19 cellular contexts compared by ENCODE assay signal in genomic region chr3:119436977-119437376, GRCh38. TPM values are rescaled to one million over a fixed set of nuclear protein-coding genes. Genes with fewer than 3 reads are reported as not detected.
DNase-seq lines count a peak whose midpoint lies in the region; ATAC-seq and TF ChIP-seq lines count a peak whose summit lies in the region.
"Had no signal": no experiment of that assay in that cellular context is flagged by ENCODE, and none has a peak within 500 bp of the region (broad histone marks: within the 10 kb centered on the region; RNA-seq: fewer than 3 reads in every experiment).

No MANE protein-coding gene starts in this region.

- no peaks in the 10 kb centered on the region for H3K9me3 Mint-ChIP-seq in activated CD4-positive, alpha-beta T cell treated with anti-CD3 and anti-CD28 coated beads, Interleukin-2, amount 10 ng/mL, durations not matched to agents 24 days and 14 days
- no peaks in the 10 kb centered on the region for H3K9me3 Mint-ChIP-seq in central memory CD8-positive, alpha-beta T cell
- H3K9me3 Mint-ChIP-seq: CD8-positive, alpha-beta T cell had no signal

- intact Hi-C loops in activated CD4-positive, alpha-beta T cell treated with anti-CD3 and anti-CD28 coated beads, Interleukin-2, amount 10 ng/mL, durations not matched to agents 24 days and 14 days (cut with micrococcal nuclease) = no loop called here
- intact Hi-C loops in lower lobe of right lung (cut with DNase I) (no loop called here), upper lobe of right lung (cut with DNase I) (no loop called here)

- H3K4me1 Mint-ChIP-seq in activated CD4-positive, alpha-beta T cell treated with anti-CD3 and anti-CD28 coated beads, Interleukin-2, amount 10 ng/mL, durations not matched to agents 24 days and 14 days = peaks cover 3% of the 10 kb centered on the region
- H3K4me1 Mint-ChIP-seq in central memory CD8-positive, alpha-beta T cell = peaks cover 26% of the 10 kb centered on the region
- H3K4me1 Mint-ChIP-seq: B cell had no signal

- H3K4me3 ChIP-seq in lower lobe of right lung = no peak overlapping the region
- H3K4me3 ChIP-seq in upper lobe of right lung = no peak overlapping the region
- H3K4me3 ChIP-seq: A549; BLaER1 treated with 17β-estradiol and CSF1 and Interleukin-3, amounts not matched to agents 10 nM and 100 nM had no signal

- H3K9me3 ChIP-seq in lower lobe of right lung (no peaks in the 10 kb centered on the region), upper lobe of right lung (no peaks in the 10 kb centered on the region)
- H3K9me3 ChIP-seq: Caco-2 had no signal

- no peaks in the 10 kb centered on the region for H3K27me3 ChIP-seq in lower lobe of right lung (ENCODE audit: low read depth)
- no peaks in the 10 kb centered on the region for H3K27me3 ChIP-seq in upper lobe of right lung
- H3K27me3 ChIP-seq: BLaER1 treated with 17β-estradiol and CSF1 and Interleukin-3, amounts not matched to agents 10 nM and 100 nM had no signal

- peaks cover 76% of the 10 kb centered on the region for H3K36me3 Mint-ChIP-seq in activated CD4-positive, alpha-beta T cell treated with anti-CD3 and anti-CD28 coated beads, Interleukin-2, amount 10 ng/mL, durations not matched to agents 24 days and 14 days (ENCODE audit: low read depth)
- H3K36me3 Mint-ChIP-seq in central memory CD8-positive, alpha-beta T cell (ENCODE audit: insufficient read depth) = peaks cover 47% of the 10 kb centered on the region

- TF ChIP-seq CTCF in lower lobe of right lung (IDR thresholded peaks at IDR 0.05) = no peak
- TF ChIP-seq CTCF in upper lobe of right lung (IDR thresholded peaks at IDR 0.05) = no peak

- H3K4me1 ChIP-seq in lower lobe of right lung (peaks cover 20% of the 10 kb centered on the region), upper lobe of right lung (no peaks in the 10 kb centered on the region)
- H3K4me1 ChIP-seq: A549, Caco-2 had no signal

- ATAC-seq in central memory CD8-positive, alpha-beta T cell (replicated peaks; ENCODE audit: extremely low read depth, poor library complexity, severe bottlenecking) = no peak
- peak; percentile 57 to 59 for ATAC-seq in lower lobe of right lung
- peak; percentile 68 for ATAC-seq in upper lobe of right lung
- ATAC-seq: A549 had no signal

- H3K36me3 ChIP-seq in lower lobe of right lung = peaks cover 85% of the 10 kb centered on the region
- H3K36me3 ChIP-seq in upper lobe of right lung = peaks cover 74% of the 10 kb centered on the region

- no peak overlapping the region for H3K4me3 Mint-ChIP-seq in activated CD4-positive, alpha-beta T cell treated with anti-CD3 and anti-CD28 coated beads, Interleukin-2, amount 10 ng/mL, durations not matched to agents 24 days and 14 days
- H3K4me3 Mint-ChIP-seq in central memory CD8-positive, alpha-beta T cell = no peak overlapping the region
- H3K4me3 Mint-ChIP-seq: B cell; CD4-positive, alpha-beta T cell; CD8-positive, alpha-beta T cell had no signal

- no peak overlapping the region for H3K27ac Mint-ChIP-seq in activated CD4-positive, alpha-beta T cell treated with anti-CD3 and anti-CD28 coated beads, Interleukin-2, amount 10 ng/mL, durations not matched to agents 24 days and 14 days
- H3K27ac Mint-ChIP-seq in central memory CD8-positive, alpha-beta T cell (ENCODE audit: low read depth) = peak overlapping the region; percentile 34
- H3K27ac Mint-ChIP-seq: B cell; CD4-positive, alpha-beta T cell had no signal

- DNase-seq in activated CD4-positive, alpha-beta T cell treated with anti-CD3 and anti-CD28 coated beads, Interleukin-2, amount 10 ng/mL, durations not matched to agents 24 days and 14 days = peak; percentile 41
- DNase-seq in activated CD4-positive, alpha-beta T cell treated with anti-CD3 and anti-CD28 coated beads, Interleukin-2, amount 50 U/mL, for 4 hours = no peak
- no peak for DNase-seq in central memory CD8-positive, alpha-beta T cell (ENCODE audit: low spot score in 2 of 2)
- no peak for DNase-seq in lower lobe of right lung
- no peak for DNase-seq in upper lobe of right lung
- DNase-seq in HuH-7.5 (ENCODE audit: low spot score) = no peak
- DNase-seq in SK-N-DZ (ENCODE audit: low spot score) = no peak
- DNase-seq: AML-193; Caco-2; Calu3; CD4-positive, alpha-beta T cell; CD8-positive, alpha-beta T cell; DMS79 treated with DMSO at 0.1 percent for 48 hours; GF-D8 had no signal

- H3K27me3 Mint-ChIP-seq in activated CD4-positive, alpha-beta T cell treated with anti-CD3 and anti-CD28 coated beads, Interleukin-2, amount 10 ng/mL, durations not matched to agents 24 days and 14 days = no peaks in the 10 kb centered on the region
- H3K27me3 Mint-ChIP-seq in central memory CD8-positive, alpha-beta T cell = no peaks in the 10 kb centered on the region
- H3K27me3 Mint-ChIP-seq: B cell; CD4-positive, alpha-beta T cell had no signal

- no peak overlapping the region for H3K27ac ChIP-seq in lower lobe of right lung
- H3K27ac ChIP-seq in upper lobe of right lung = no peak overlapping the region
- H3K27ac ChIP-seq: 22Rv1; A549; BLaER1 treated with 17β-estradiol and CSF1 and Interleukin-3, amounts not matched to agents 10 nM and 100 nM; C4-2B had no signal

RNA-seq across cellular contexts. Expression of gene TMEM39A, which starts 26.4 kb away (rescaled TPM):
- total RNA-seq in activated CD4-positive, alpha-beta T cell treated with anti-CD3 and anti-CD28 coated beads, Interleukin-2, amount 10 ng/mL, durations not matched to agents 24 days and 14 days = 44.0 and 52.2 TPM in 2 replicates
- total RNA-seq in lower lobe of right lung (37.9 TPM), upper lobe of right lung (48.2 TPM)
- polyA plus RNA-seq in SK-N-DZ (2014; cell fraction: cytosol; rRNA removed) = 27.2 and 28.4 TPM in 2 replicates
- 60.2 and 90.7 TPM in 2 replicates for polyA plus RNA-seq in SK-N-DZ (2014; cell fraction: nucleus; rRNA removed)

RNA-seq across cellular contexts. Expression of gene POGLUT1, which starts 31.8 kb away (rescaled TPM):
- 23.9 and 25.6 TPM in 2 replicates for total RNA-seq in activated CD4-positive, alpha-beta T cell treated with anti-CD3 and anti-CD28 coated beads, Interleukin-2, amount 10 ng/mL, durations not matched to agents 24 days and 14 days
- total RNA-seq in lower lobe of right lung (15.0 TPM), upper lobe of right lung (16.7 TPM)
- polyA plus RNA-seq in SK-N-DZ (2014; cell fraction: cytosol; rRNA removed) = 22.1 and 23.9 TPM in 2 replicates
- 31.6 and 37.2 TPM in 2 replicates for polyA plus RNA-seq in SK-N-DZ (2014; cell fraction: nucleus; rRNA removed)
